ENCODE assay signal across 21 cellular contexts in genomic region chr9:107060026-107060425, GRCh38.
"Had no signal": no experiment of that assay in that cellular context is flagged by ENCODE, and none has a peak within 500 bp of the region (broad histone marks: within the 10 kb centered on the region; RNA-seq: fewer than 3 reads in every experiment).

No MANE protein-coding gene starts in this region.

- H3K27ac ChIP-seq: foreskin keratinocyte, suprapubic skin, transverse colon had no signal

- H3K4me3 Mint-ChIP-seq: activated B cell treated with CpG ODN at 0.5 μM for 24 hours; activated CD4-positive, alpha-beta memory T cell treated with anti-CD3 and anti-CD28 coated beads, Interleukin-2, amount 10 ng/mL, durations not matched to agents 7 days and 5 days; activated CD8-positive, alpha-beta memory T cell treated with anti-CD3 and anti-CD28 coated beads, Interleukin-2, amount 10 ng/mL, durations not matched to agents 7 days and 5 days; activated naive CD8-positive, alpha-beta T cell treated with anti-CD3 and anti-CD28 coated beads, Interleukin-2, amount 50 U/mL, for 24 hours; activated T-helper 17 cell treated with anti-CD3 and anti-CD28 coated beads, Interleukin-2, amount 50 U/mL, for 72 hours; brain; endodermal cell; mesothelial cell of epicardium; nephron had no signal

- H3K9me3 Mint-ChIP-seq: activated B cell treated with CpG ODN at 0.5 μM for 24 hours; activated CD4-positive, alpha-beta memory T cell treated with anti-CD3 and anti-CD28 coated beads, Interleukin-2, amount 10 ng/mL, durations not matched to agents 7 days and 5 days; activated naive CD8-positive, alpha-beta T cell treated with anti-CD3 and anti-CD28 coated beads, Interleukin-2, amount 50 U/mL, for 24 hours; activated T-helper 17 cell treated with anti-CD3 and anti-CD28 coated beads, Interleukin-2, amount 50 U/mL, for 72 hours; endodermal cell; nephron had no signal

- H3K4me1 Mint-ChIP-seq: activated B cell treated with CpG ODN at 0.5 μM for 24 hours; activated CD4-positive, alpha-beta memory T cell treated with anti-CD3 and anti-CD28 coated beads, Interleukin-2, amount 10 ng/mL, durations not matched to agents 7 days and 5 days; activated CD8-positive, alpha-beta memory T cell treated with anti-CD3 and anti-CD28 coated beads, Interleukin-2, amount 10 ng/mL, durations not matched to agents 7 days and 5 days; activated naive CD8-positive, alpha-beta T cell treated with anti-CD3 and anti-CD28 coated beads, Interleukin-2, amount 50 U/mL, for 24 hours; activated T-helper 17 cell treated with anti-CD3 and anti-CD28 coated beads, Interleukin-2, amount 50 U/mL, for 72 hours; mesothelial cell of epicardium had no signal

- H3K36me3 Mint-ChIP-seq: activated CD8-positive, alpha-beta memory T cell treated with anti-CD3 and anti-CD28 coated beads, Interleukin-2, amount 10 ng/mL, durations not matched to agents 7 days and 5 days; brain; mesothelial cell of epicardium had no signal

- DNase-seq: activated B cell treated with CpG ODN at 0.5 μM for 24 hours; activated CD4-positive, alpha-beta memory T cell treated with anti-CD3 and anti-CD28 coated beads, Interleukin-2, amount 10 ng/mL, durations not matched to agents 7 days and 5 days; activated CD4-positive, alpha-beta T cell treated with anti-CD3 and anti-CD28 coated beads for 48 hours; activated CD8-positive, alpha-beta memory T cell treated with anti-CD3 and anti-CD28 coated beads, Interleukin-2, amount 10 ng/mL, durations not matched to agents 7 days and 5 days; activated naive CD4-positive, alpha-beta T cell; activated naive CD8-positive, alpha-beta T cell treated with anti-CD3 and anti-CD28 coated beads, Interleukin-2, amount 50 U/mL, for 24 hours; anterior cingulate cortex; central memory CD4-positive, alpha-beta T cell; endodermal cell; foreskin keratinocyte; glutamatergic neuron; retina; stimulated activated CD4-positive, alpha-beta T cell treated with anti-CD3 and anti-CD28 coated beads, Interleukin-12 subunit alpha, Interleukin-12 subunit beta, amount 100 ng/mL, for 4 hours; stimulated activated CD4-positive, alpha-beta T cell treated with anti-CD3 and anti-CD28 coated beads, Interleukin-1b, Interleukin-23, amount 100 ng/mL, for 48 hours; stimulated activated naive CD8-positive, alpha-beta T cell treated with anti-CD3 and anti-CD28 coated beads, Interleukin-15, Interleukin-2, amounts not matched to agents 100 U/mL and 50 U/mL, for 24 hours; transverse colon had no signal

- H3K27me3 Mint-ChIP-seq: activated CD4-positive, alpha-beta memory T cell treated with anti-CD3 and anti-CD28 coated beads, Interleukin-2, amount 10 ng/mL, durations not matched to agents 7 days and 5 days; activated naive CD8-positive, alpha-beta T cell treated with anti-CD3 and anti-CD28 coated beads, Interleukin-2, amount 50 U/mL, for 24 hours had no signal

- H3K4me3 ChIP-seq: suprapubic skin, transverse colon had no signal

- H3K4me1 ChIP-seq: foreskin keratinocyte, suprapubic skin, transverse colon had no signal

- H3K27me3 ChIP-seq: suprapubic skin, transverse colon had no signal

- H3K9me3 ChIP-seq: suprapubic skin, transverse colon had no signal

- H3K36me3 ChIP-seq: suprapubic skin, transverse colon had no signal

- H3K27ac Mint-ChIP-seq: activated B cell treated with CpG ODN at 0.5 μM for 24 hours; activated CD4-positive, alpha-beta memory T cell treated with anti-CD3 and anti-CD28 coated beads, Interleukin-2, amount 10 ng/mL, durations not matched to agents 7 days and 5 days; activated CD8-positive, alpha-beta memory T cell treated with anti-CD3 and anti-CD28 coated beads, Interleukin-2, amount 10 ng/mL, durations not matched to agents 7 days and 5 days; activated naive CD8-positive, alpha-beta T cell treated with anti-CD3 and anti-CD28 coated beads, Interleukin-2, amount 50 U/mL, for 24 hours; activated T-helper 17 cell treated with anti-CD3 and anti-CD28 coated beads, Interleukin-2, amount 50 U/mL, for 72 hours; endodermal cell; mesothelial cell of epicardium; nephron had no signal
